In the genomic region with DNA sequence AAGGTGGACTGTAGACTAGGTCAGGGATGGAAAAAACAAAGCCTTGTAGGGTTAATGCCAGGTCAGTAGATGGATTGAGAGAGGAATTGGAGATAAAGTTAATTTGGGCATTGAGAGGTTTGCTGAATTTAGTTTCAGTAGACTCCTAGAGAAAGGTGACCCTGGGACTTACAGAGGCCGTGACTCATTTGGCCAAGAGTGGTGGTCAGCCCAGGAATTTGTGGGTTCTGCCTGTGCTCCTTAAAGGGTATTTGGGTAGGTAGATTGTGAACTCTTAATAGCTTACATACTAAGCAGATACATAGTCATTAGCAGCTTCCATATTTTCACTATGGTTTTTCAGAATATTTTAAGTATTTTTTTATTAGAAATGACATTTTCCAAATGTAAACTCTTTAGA, we compare ENCODE assay signal across 16 cellular contexts.
"Had no signal": no experiment of that assay in that cellular context is flagged by ENCODE, and none has a peak within 500 bp of the region (broad histone marks: within the 10 kb centered on the region; RNA-seq: fewer than 3 reads in every experiment).

No MANE protein-coding gene starts in this region.

- H3K27ac Mint-ChIP-seq: activated CD4-positive, alpha-beta T cell treated with anti-CD3 and anti-CD28 coated beads for 36 hours; activated CD8-positive, alpha-beta T cell treated with anti-CD3 and anti-CD28 coated beads, Interleukin-2, amount 10 ng/mL, durations not matched to agents 7 days and 5 days; activated naive CD8-positive, alpha-beta T cell treated with anti-CD3 and anti-CD28 coated beads, Interleukin-2, amount 10 ng/mL, durations not matched to agents 7 days and 5 days; dendritic cell treated with granulocyte-macrophage colony-stimulating factor and Interleukin-4, amounts not matched to agents 40 ng/mL and 50 ng/mL, for 4 days; effector memory CD8-positive, alpha-beta T cell; natural killer cell; T-cell had no signal

- H3K27me3 ChIP-seq: gastroesophageal sphincter had no signal

- ATAC-seq: activated CD4-positive, alpha-beta T cell treated with anti-CD3 and anti-CD28 coated beads for 36 hours; activated CD8-positive, alpha-beta T cell treated with anti-CD3 and anti-CD28 coated beads, Interleukin-2, amount 10 ng/mL, durations not matched to agents 7 days and 5 days; effector memory CD8-positive, alpha-beta T cell; gastroesophageal sphincter; natural killer cell; T-cell had no signal

- H3K9me3 ChIP-seq: gastroesophageal sphincter had no signal

- H3K27ac ChIP-seq: epithelial cell of prostate, gastroesophageal sphincter, VCaP had no signal

- DNase-seq: activated CD4-positive, alpha-beta T cell treated with anti-CD3 and anti-CD28 coated beads for 36 hours; activated CD8-positive, alpha-beta memory T cell treated with anti-CD3 and anti-CD28 coated beads, Interleukin-2, amount 50 U/mL, for 48 hours; activated CD8-positive, alpha-beta T cell treated with anti-CD3 and anti-CD28 coated beads, Interleukin-2, amount 10 ng/mL, durations not matched to agents 7 days and 5 days; activated naive CD8-positive, alpha-beta T cell treated with anti-CD3 and anti-CD28 coated beads, Interleukin-2, amount 10 ng/mL, durations not matched to agents 7 days and 5 days; aorta; cerebellar nuclear complex; effector memory CD8-positive, alpha-beta T cell; hippocampal formation; natural killer cell; T-cell; T1000 had no signal

- H3K4me1 Mint-ChIP-seq: activated CD4-positive, alpha-beta T cell treated with anti-CD3 and anti-CD28 coated beads for 36 hours; activated naive CD8-positive, alpha-beta T cell treated with anti-CD3 and anti-CD28 coated beads, Interleukin-2, amount 10 ng/mL, durations not matched to agents 7 days and 5 days; T-cell had no signal

- H3K4me3 ChIP-seq: gastroesophageal sphincter, lung had no signal

- H3K4me3 Mint-ChIP-seq: activated CD4-positive, alpha-beta T cell treated with anti-CD3 and anti-CD28 coated beads for 36 hours; activated CD8-positive, alpha-beta T cell treated with anti-CD3 and anti-CD28 coated beads, Interleukin-2, amount 10 ng/mL, durations not matched to agents 7 days and 5 days; activated naive CD8-positive, alpha-beta T cell treated with anti-CD3 and anti-CD28 coated beads, Interleukin-2, amount 10 ng/mL, durations not matched to agents 7 days and 5 days; dendritic cell treated with granulocyte-macrophage colony-stimulating factor and Interleukin-4, amounts not matched to agents 40 ng/mL and 50 ng/mL, for 4 days; effector memory CD8-positive, alpha-beta T cell; natural killer cell; T-cell had no signal

- H3K36me3 Mint-ChIP-seq: activated naive CD8-positive, alpha-beta T cell treated with anti-CD3 and anti-CD28 coated beads, Interleukin-2, amount 10 ng/mL, durations not matched to agents 7 days and 5 days; natural killer cell; T-cell had no signal

- H3K27me3 Mint-ChIP-seq: activated CD4-positive, alpha-beta T cell treated with anti-CD3 and anti-CD28 coated beads for 36 hours; dendritic cell treated with granulocyte-macrophage colony-stimulating factor and Interleukin-4, amounts not matched to agents 40 ng/mL and 50 ng/mL, for 4 days; effector memory CD8-positive, alpha-beta T cell; T-cell had no signal

- H3K9me3 Mint-ChIP-seq: activated naive CD8-positive, alpha-beta T cell treated with anti-CD3 and anti-CD28 coated beads, Interleukin-2, amount 10 ng/mL, durations not matched to agents 7 days and 5 days; dendritic cell treated with granulocyte-macrophage colony-stimulating factor and Interleukin-4, amounts not matched to agents 40 ng/mL and 50 ng/mL, for 4 days; effector memory CD8-positive, alpha-beta T cell; natural killer cell; T-cell had no signal
